12 cellular contexts compared by ENCODE assay signal in genomic region chr11:8658210-8658968, GRCh38. TPM values are rescaled to one million over a fixed set of nuclear protein-coding genes. Genes with fewer than 3 reads are reported as not detected.
A peak's percentile ranks its signal among the peaks of the same experiment; 100 is the strongest.
DNase-seq lines count a peak whose midpoint lies in the region; ATAC-seq and TF ChIP-seq lines count a peak whose summit lies in the region.
"Had no signal": no experiment of that assay in that cellular context is flagged by ENCODE, and none has a peak within 500 bp of the region (broad histone marks: within the 10 kb centered on the region; RNA-seq: fewer than 3 reads in every experiment).

No MANE protein-coding gene starts in this region.

- H3K27me3 Mint-ChIP-seq in GM23338 (ENCODE audit: insufficient read depth, low read depth, poor library complexity) = peaks cover 5% of the 10 kb centered on the region
- no peaks in the 10 kb centered on the region for H3K27me3 Mint-ChIP-seq in CD8-positive, alpha-beta T cell (ENCODE audit: low read depth)

- no peaks in the 10 kb centered on the region for H3K36me3 Mint-ChIP-seq in GM23338 (ENCODE audit: low read depth)
- peaks cover 31% of the 10 kb centered on the region for H3K36me3 Mint-ChIP-seq in CD8-positive, alpha-beta T cell

- H3K36me3 ChIP-seq in GM23338 (ENCODE audit: insufficient read depth) (no peaks in the 10 kb centered on the region), neuronal stem cell (replicated peaks in 1 of 2; ENCODE audit: control insufficient read depth in 2 of 2, insufficient read depth in 2 of 2, low read length in 2 of 2) (no peaks in the 10 kb centered on the region)
- H3K36me3 ChIP-seq in CD8-positive, alpha-beta T cell (ENCODE audit: insufficient read depth, low read length) = no peaks in the 10 kb centered on the region
- H3K36me3 ChIP-seq: brain microvascular endothelial cell had no signal

- H3F3A ChIP-seq in GM23338 (replicated peaks; ENCODE audit: low read depth) = no peaks in the 10 kb centered on the region

- no peaks in the 10 kb centered on the region for H3K9me2 ChIP-seq in GM23338 (ENCODE audit: insufficient read depth)

- POLR2A ChIA-PET in CD8-positive, alpha-beta T cell (lab: Charles Lee) = interaction anchor here (0.6 kb wide), 1 partner anchor 1367 kb away, joined by 3 read pairs; no protein-coding TSS in a partner anchor

- H3K4me3 Mint-ChIP-seq in GM23338 = no peak overlapping the region
- no peak overlapping the region for H3K4me3 Mint-ChIP-seq in CD8-positive, alpha-beta T cell
- H3K4me3 Mint-ChIP-seq: activated T-helper 1 cell treated with anti-CD3 and anti-CD28 coated beads, Interleukin-12 subunit alpha, Interleukin-12 subunit beta, Interleukin-2, Interleukin-4 antibody, amounts not matched to agents 30 ng/mL and 10 ng/mL and 1 ng/mL, durations not matched to agents 14 hours and 24 hours and 36 hours had no signal

- no peak overlapping the region; the same call in 1 of the 2 replicates for H3K27ac Mint-ChIP-seq in GM23338
- no peak overlapping the region for H3K27ac Mint-ChIP-seq in CD8-positive, alpha-beta T cell
- H3K27ac Mint-ChIP-seq: activated T-helper 1 cell treated with anti-CD3 and anti-CD28 coated beads, Interleukin-12 subunit alpha, Interleukin-12 subunit beta, Interleukin-2, Interleukin-4 antibody, amounts not matched to agents 30 ng/mL and 10 ng/mL and 1 ng/mL, durations not matched to agents 14 hours and 24 hours and 36 hours had no signal

- H3K14ac ChIP-seq in neuronal stem cell (ENCODE audit: low read length) = no peak overlapping the region

- H2BK12ac ChIP-seq in neuronal stem cell (ENCODE audit: low read length) = no peak overlapping the region

- no peak overlapping the region for H2BK15ac ChIP-seq in neuronal stem cell (ENCODE audit: low read length)

- H3K79me1 ChIP-seq in neuronal stem cell (ENCODE audit: low read depth, low read length) = no peaks in the 10 kb centered on the region

- H3K27ac ChIP-seq in GM23338 (ENCODE audit: low read depth) (peak overlapping the region; percentile 63; the same call in 1 of the 2 replicates), dorsolateral prefrontal cortex (peak overlapping the region in 49 of 59 donors; percentile 1 to 80 (median 55)), neuronal stem cell (replicated peaks; ENCODE audit: low read length) (no peak overlapping the region)
- H3K27ac ChIP-seq in CD8-positive, alpha-beta T cell (ENCODE audit: low read depth, low read length) = no peak overlapping the region
- H3K27ac ChIP-seq: brain microvascular endothelial cell, epithelial cell of prostate had no signal

- H3K9me3 Mint-ChIP-seq in GM23338 = no peaks in the 10 kb centered on the region
- no peaks in the 10 kb centered on the region for H3K9me3 Mint-ChIP-seq in CD8-positive, alpha-beta T cell
- H3K9me3 Mint-ChIP-seq: activated T-helper 1 cell treated with anti-CD3 and anti-CD28 coated beads, Interleukin-12 subunit alpha, Interleukin-12 subunit beta, Interleukin-2, Interleukin-4 antibody, amounts not matched to agents 30 ng/mL and 10 ng/mL and 1 ng/mL, durations not matched to agents 14 hours and 24 hours and 36 hours had no signal

- WGBS in neuronal stem cell (ENCODE audit: extremely low coverage in 2 of 2, insufficient read length in 2 of 2, insufficient replicate concordance in 1 of 2), 2 donors = no CpG with 5 or more reads among the region's 15 CpGs

- H2BK120ac ChIP-seq in neuronal stem cell (ENCODE audit: low read depth, low read length) = no peak overlapping the region

- H4K8ac ChIP-seq in neuronal stem cell (ENCODE audit: low read depth, low read length) = no peak overlapping the region

- no peaks in the 10 kb centered on the region for H3K9me3 ChIP-seq in neuronal stem cell (replicated peaks in 1 of 2; ENCODE audit: control insufficient read depth in 2 of 2, insufficient read depth in 1 of 2, low read depth in 1 of 2, low read length in 2 of 2)
- no peaks in the 10 kb centered on the region for H3K9me3 ChIP-seq in CD8-positive, alpha-beta T cell (ENCODE audit: low read length)

- no peaks in the 10 kb centered on the region for H3K27me3 ChIP-seq in GM23338 (ENCODE audit: insufficient read depth)
- H3K27me3 ChIP-seq in dorsolateral prefrontal cortex = no peaks in the 10 kb centered on the region
- H3K27me3 ChIP-seq in neuronal stem cell (ENCODE audit: control insufficient read depth in 3 of 3, insufficient read depth in 3 of 3, low read depth in 1 of 3, low read length in 3 of 3) = no peaks in the 10 kb centered on the region
- no peaks in the 10 kb centered on the region for H3K27me3 ChIP-seq in CD8-positive, alpha-beta T cell (ENCODE audit: insufficient read depth, low read length)
- H3K27me3 ChIP-seq: brain microvascular endothelial cell had no signal

- DNase-seq in GM23338 (ENCODE audit: low spot score) = peak; percentile 16
- peak; percentile 57 for DNase-seq in NCI-H2171 (lab: John Stamatoyannopoulos, UW)
- peak in 3 of 10 donors; percentile 37 to 57 (median 46) for DNase-seq in dorsolateral prefrontal cortex
- no peak for DNase-seq in neuronal stem cell (ENCODE audit: low spot score)
- DNase-seq in left lobe of liver (ENCODE audit: low spot score) = no peak
- no peak for DNase-seq in NCI-H2081 treated with DMSO at 0.1 percent for 48 hours (lab: John Stamatoyannopoulos, UW)
- no peak for DNase-seq in KG1 (lab: John Stamatoyannopoulos, UW)
- no peak for DNase-seq in CD8-positive, alpha-beta T cell
- DNase-seq: brain microvascular endothelial cell, GF-D8 had no signal

- no peak overlapping the region for H2BK5ac ChIP-seq in neuronal stem cell (ENCODE audit: low read length)

- H2AK5ac ChIP-seq in neuronal stem cell (ENCODE audit: low read depth, low read length) = no peak overlapping the region

- H3K4me2 ChIP-seq in GM23338 = no peak overlapping the region
- no peak overlapping the region for H3K4me2 ChIP-seq in neuronal stem cell (ENCODE audit: insufficient read depth, low read length, poor library complexity, severe bottlenecking)

- TF ChIP-seq CTCF in GM23338 (conservative IDR thresholded peaks at IDR 0.05; ENCODE audit: low read depth in 2 of 2) (no peak), dorsolateral prefrontal cortex (IDR thresholded peaks at IDR 0.05 in 54 of 56, conservative IDR thresholded peaks at IDR 0.05 in 2 of 56; ENCODE audit: low read depth in 1 of 56, partially characterized antibody in 56 of 56) (no peak)
- TF ChIP-seq CTCF in CD8-positive, alpha-beta T cell (IDR thresholded peaks at IDR 0.05) = no peak

- no peak overlapping the region for H4K91ac ChIP-seq in neuronal stem cell (ENCODE audit: low read depth, low read length, poor library complexity)

- CTCF ChIA-PET in CD8-positive, alpha-beta T cell (lab: Charles Lee) = no interaction called here

- H3K4ac ChIP-seq in neuronal stem cell (ENCODE audit: low read length) = no peak overlapping the region

- no peaks in the 10 kb centered on the region for H3K79me2 ChIP-seq in GM23338 (replicated peaks; ENCODE audit: insufficient read depth)

- H3K4me3 ChIP-seq in GM23338 (no peak overlapping the region), dorsolateral prefrontal cortex (peak overlapping the region in 54 of 59 donors; percentile 2 to 59 (median 42)), neuronal stem cell (ENCODE audit: low read length in 2 of 2) (no peak overlapping the region)
- no peak overlapping the region for H3K4me3 ChIP-seq in CD8-positive, alpha-beta T cell (ENCODE audit: low read depth, low read length)

- H3K9ac ChIP-seq in neuronal stem cell (ENCODE audit: low read depth, low read length, poor library complexity) = no peak overlapping the region

- H2AFZ ChIP-seq in GM23338 (peak overlapping the region; percentile 78; the same call in 1 of the 2 replicates), neuronal stem cell (ENCODE audit: low read length) (peak overlapping the region; percentile 40)

- intact Hi-C loops in dorsolateral prefrontal cortex (cut with DNase I) = no loop called here
- intact Hi-C loops in CD8-positive, alpha-beta T cell (cut with DNase I, micrococcal nuclease) = no loop called here

- H3K18ac ChIP-seq in neuronal stem cell (ENCODE audit: low read length) = no peak overlapping the region

- H3K4me1 ChIP-seq in GM23338 (ENCODE audit: insufficient read depth) (peaks cover 4% of the 10 kb centered on the region; the same call in 1 of the 2 replicates), neuronal stem cell (ENCODE audit: control insufficient read depth in 2 of 2, insufficient read depth in 1 of 2, low read depth in 1 of 2, low read length in 2 of 2) (peaks cover 9 to 12% of the 10 kb centered on the region in 2 donors)
- no peaks in the 10 kb centered on the region for H3K4me1 ChIP-seq in CD8-positive, alpha-beta T cell (ENCODE audit: insufficient read depth, low read length)

- H4K20me1 ChIP-seq in GM23338 (replicated peaks; ENCODE audit: insufficient read depth) = no peaks in the 10 kb centered on the region

- H3K23ac ChIP-seq in neuronal stem cell (ENCODE audit: low read depth, low read length, poor library complexity) = no peak overlapping the region

- ATAC-seq in GM23338 (peak; percentile 18; the same call in 2 of the 3 replicates), left lobe of liver (no peak)
- no peak for ATAC-seq in CD8-positive, alpha-beta T cell

- peaks cover 19% of the 10 kb centered on the region for H3K4me1 Mint-ChIP-seq in GM23338
- no peaks in the 10 kb centered on the region for H3K4me1 Mint-ChIP-seq in CD8-positive, alpha-beta T cell (ENCODE audit: low read depth)

TF ChIP-seq in GM23338, 12 proteins besides CTCF, POLR2A, EP300 and RAD21:
- TF ChIP-seq STAT1 (IDR thresholded peaks at IDR 0.05; ENCODE audit: unreplicated experiment) = no peak
- TF ChIP-seq CREB1 (CRISPR knock-in tag; IDR thresholded peaks at IDR 0.05; ENCODE audit: low read depth) = peak; percentile 73; the same call in 1 of the 2 replicates

RNA-seq across cellular contexts. Expression of gene TRIM66, which starts 24.1 kb away (rescaled TPM):
- total RNA-seq in GM23338 (2014; rRNA removed; shearing (Covaris generic)) = 1.9 and 3.3 TPM in 2 replicates
- 1.0 and 1.1 TPM in 2 replicates for polyA plus RNA-seq in GM23338 (2016; fragmentation: Nextera tagmentation; extraction: Ambion mirVana)
- total RNA-seq in dorsolateral prefrontal cortex (10 to 100 TPM in 119 of 120 experiments, 1 to 10 TPM in 1; 9.2 to 31.7 (median 18.5) TPM), left lobe of liver (13.3 TPM)
- 1.3 TPM for polyA plus RNA-seq in neuronal stem cell (2013, experiment 1 of 2)
- 1.3 TPM for polyA plus RNA-seq in neuronal stem cell (2013, experiment 2 of 2)
- total RNA-seq in CD8-positive, alpha-beta T cell = 1 to 10 TPM; 8.6 to 9.1 TPM

RNA-seq across cellular contexts. Expression of gene RPL27A, which starts 24.2 kb away (rescaled TPM):
- total RNA-seq in GM23338 (2014; rRNA removed; shearing (Covaris generic)) = 961 and 1,283 TPM in 2 replicates
- 3,167 and 3,552 TPM in 2 replicates for polyA plus RNA-seq in GM23338 (2016; fragmentation: Nextera tagmentation; extraction: Ambion mirVana)
- total RNA-seq in dorsolateral prefrontal cortex = 100 to 1,000 TPM; 155 to 321 (median 208) TPM
- 2,211 TPM for polyA plus RNA-seq in neuronal stem cell (2013, experiment 1 of 2)
- 2,173 TPM for polyA plus RNA-seq in neuronal stem cell (2013, experiment 2 of 2)
- total RNA-seq in left lobe of liver = 215 TPM
- total RNA-seq in CD8-positive, alpha-beta T cell = 1,000 to 10,000 TPM; 1,595 to 1,676 TPM

Comparison
In these comparisons a context has a peak if more than half of its experiments do, and no peak if none do; other contexts are left out.
1. DNase-seq: peak in GM23338 (single experiment) and NCI-H2171 (single experiment); none in neuronal stem cell (single experiment), left lobe of liver (single experiment), NCI-H2081 treated with DMSO at 0.1 percent for 48 hours (single experiment), KG1 (single experiment) and CD8-positive, alpha-beta T cell (0 of 7).
2. H3K27ac ChIP-seq: peak in GM23338 (single experiment) and dorsolateral prefrontal cortex (49 of 59); none in neuronal stem cell (single experiment) and CD8-positive, alpha-beta T cell (single experiment).
3. H3K4me3 ChIP-seq: peak in dorsolateral prefrontal cortex (54 of 59); none in GM23338 (single experiment), neuronal stem cell (0 of 2) and CD8-positive, alpha-beta T cell (single experiment).